Comparison of ENCODE assay signal across 8 cellular contexts in genomic region chr17:74211929-74212261, GRCh38. TPM values are rescaled to one million over a fixed set of nuclear protein-coding genes. Genes with fewer than 3 reads are reported as not detected.
A peak's percentile ranks its signal among the peaks of the same experiment; 100 is the strongest.
DNase-seq lines count a peak whose midpoint lies in the region; ATAC-seq and TF ChIP-seq lines count a peak whose summit lies in the region.

No MANE protein-coding gene starts in this region.

- peaks cover 31% of the 10 kb centered on the region for H3K36me3 Mint-ChIP-seq in CD8-positive, alpha-beta T cell
- peaks cover 72% of the 10 kb centered on the region for H3K36me3 Mint-ChIP-seq in effector memory CD8-positive, alpha-beta T cell (ENCODE audit: insufficient read depth)
- H3K36me3 Mint-ChIP-seq in neural crest cell (ENCODE audit: low read depth): peaks cover 24% of the 10 kb centered on the region

- H3K4me1 Mint-ChIP-seq in CD8-positive, alpha-beta T cell (ENCODE audit: low read depth): peaks cover 53% of the 10 kb centered on the region
- peaks cover 46 to 50% of the 10 kb centered on the region in 2 donors for H3K4me1 Mint-ChIP-seq in effector memory CD8-positive, alpha-beta T cell (ENCODE audit: low read depth in 2 of 2)
- peaks cover 62% of the 10 kb centered on the region for H3K4me1 Mint-ChIP-seq in neural crest cell

- peak overlapping the region; percentile 79 for H3K27ac Mint-ChIP-seq in CD8-positive, alpha-beta T cell
- peak overlapping the region; percentile 49 to 86 for H3K27ac Mint-ChIP-seq in effector memory CD8-positive, alpha-beta T cell
- H3K27ac Mint-ChIP-seq in neural crest cell (ENCODE audit: unreplicated experiment): no peak overlapping the region

- H3K4me3 ChIP-seq in CD8-positive, alpha-beta T cell (ENCODE audit: low read depth, low read length): peak overlapping the region; percentile 50
- peak overlapping the region; percentile 45 for H3K4me3 ChIP-seq in NT2/D1 (ENCODE audit: insufficient read length, low read depth)

- H3K9me3 Mint-ChIP-seq in CD8-positive, alpha-beta T cell: no peaks in the 10 kb centered on the region
- no peaks in the 10 kb centered on the region for H3K9me3 Mint-ChIP-seq in effector memory CD8-positive, alpha-beta T cell
- H3K9me3 Mint-ChIP-seq in neural crest cell: no peaks in the 10 kb centered on the region

- H3K9ac ChIP-seq in NT2/D1 (ENCODE audit: insufficient read length, low read depth): peak overlapping the region; percentile 82

- no peak for TF ChIP-seq CTCF in CD8-positive, alpha-beta T cell (IDR thresholded peaks at IDR 0.05)
- no peak for TF ChIP-seq CTCF in neural crest cell (conservative IDR thresholded peaks at IDR 0.05)

- H3K27me3 Mint-ChIP-seq in CD8-positive, alpha-beta T cell (ENCODE audit: low read depth): no peaks in the 10 kb centered on the region
- H3K27me3 Mint-ChIP-seq in effector memory CD8-positive, alpha-beta T cell: no peaks in the 10 kb centered on the region
- H3K27me3 Mint-ChIP-seq in neural crest cell (ENCODE audit: low read depth): peaks cover 56% of the 10 kb centered on the region

- DNase-seq in CD8-positive, alpha-beta T cell: no peak
- DNase-seq in NT2/D1 (ENCODE audit: low read depth, low spot score): no peak
- no peak for DNase-seq in effector memory CD8-positive, alpha-beta T cell
- DNase-seq in neural crest cell (ENCODE audit: low read depth, low spot score): no peak
- DNase-seq in dermis blood vessel endothelial cell: no peak
- no peak for DNase-seq in HCEC 1CT
- no peak for DNase-seq in DMS 273 (lab: John Stamatoyannopoulos, UW; ENCODE audit: unreplicated experiment)
- no peak for DNase-seq in occipital lobe (lab: John Stamatoyannopoulos, UW)

- H3K27me3 ChIP-seq in CD8-positive, alpha-beta T cell (ENCODE audit: insufficient read depth, low read length): no peaks in the 10 kb centered on the region
- H3K27me3 ChIP-seq in NT2/D1 (ENCODE audit: insufficient read depth, insufficient read length): peaks cover 14% of the 10 kb centered on the region

- intact Hi-C loops in CD8-positive, alpha-beta T cell (cut with DNase I, micrococcal nuclease): loop anchor here (2.0 to 10.0 kb wide), 5 partner anchors 70 to 663 kb away; partner anchors contain the start of genes CD300LB (in 1 of the 2) and FDXR (in 1 of the 2)

- H3K4me3 Mint-ChIP-seq in CD8-positive, alpha-beta T cell: peak overlapping the region; percentile 88
- H3K4me3 Mint-ChIP-seq in effector memory CD8-positive, alpha-beta T cell: peak overlapping the region; percentile 88 to 95
- H3K4me3 Mint-ChIP-seq in neural crest cell: peak overlapping the region; percentile 89

- H3K9me3 ChIP-seq in CD8-positive, alpha-beta T cell (ENCODE audit: low read length): no peaks in the 10 kb centered on the region
- no peaks in the 10 kb centered on the region for H3K9me3 ChIP-seq in NT2/D1 (ENCODE audit: insufficient read depth, low read length)

- no peak overlapping the region for H3K27ac ChIP-seq in CD8-positive, alpha-beta T cell (ENCODE audit: low read depth, low read length)

- peaks cover 22% of the 10 kb centered on the region for H3K36me3 ChIP-seq in CD8-positive, alpha-beta T cell (ENCODE audit: insufficient read depth, low read length)
- peaks cover 40% of the 10 kb centered on the region for H3K36me3 ChIP-seq in NT2/D1 (ENCODE audit: insufficient read depth, insufficient read length, low read length)

- H3K4me1 ChIP-seq in CD8-positive, alpha-beta T cell (ENCODE audit: insufficient read depth, low read length): peaks cover 41% of the 10 kb centered on the region
- H3K4me1 ChIP-seq in NT2/D1 (ENCODE audit: insufficient read depth, insufficient read length): peaks cover 51% of the 10 kb centered on the region

- POLR2A ChIA-PET in CD8-positive, alpha-beta T cell (lab: Charles Lee): interaction anchor here (1.0 to 2.3 kb wide), 2 partner anchors 82 to 84 kb away, joined by 3 to 4 read pairs; no protein-coding TSS in a partner anchor

- no peak for ATAC-seq in CD8-positive, alpha-beta T cell
- no peak for ATAC-seq in effector memory CD8-positive, alpha-beta T cell (replicated peaks)

- CTCF ChIA-PET in CD8-positive, alpha-beta T cell (lab: Charles Lee): interaction anchor here (0.9 to 1.9 kb wide), 14 partner anchors 9 to 245 kb away, joined by 3 to 10 read pairs (median 4); partner anchors contain the start of genes BTBD17, GPR142 and RPL38

RNA-seq across cellular contexts. Expression of gene TTYH2, which starts 1.5 kb away (rescaled TPM):
- total RNA-seq in CD8-positive, alpha-beta T cell: 1 to 10 TPM; 4.6 to 5.6 TPM
- 2.4 and 3.0 TPM in 2 replicates for total RNA-seq in neural crest cell
- 0.70 and 2.2 TPM in 2 replicates for total RNA-seq in dermis blood vessel endothelial cell
- total RNA-seq in occipital lobe: 8.3 TPM

RNA-seq across cellular contexts. Expression of gene RPL38, which starts 8.4 kb away (rescaled TPM):
- total RNA-seq in CD8-positive, alpha-beta T cell: 1,000 to 10,000 TPM; 2,036 to 2,081 TPM
- total RNA-seq in neural crest cell: 967 and 1,042 TPM in 2 replicates
- total RNA-seq in dermis blood vessel endothelial cell: 625 and 929 TPM in 2 replicates
- 4,341 TPM for total RNA-seq in occipital lobe
